Comparison of ENCODE assay signal across 17 cellular contexts in genomic region chr3:61666615-61667320, GRCh38.
DNase-seq lines count a peak whose midpoint lies in the region; ATAC-seq and TF ChIP-seq lines count a peak whose summit lies in the region.
"Had no signal": no experiment of that assay in that cellular context is flagged by ENCODE, and none has a peak within 500 bp of the region (broad histone marks: within the 10 kb centered on the region; RNA-seq: fewer than 3 reads in every experiment).

No MANE protein-coding gene starts in this region.

- H3K9ac ChIP-seq in DND-41 (ENCODE audit: low read depth, low read length): peak overlapping the region; percentile 17; the same call in 1 of the 2 replicates
- H3K9ac ChIP-seq: SK-N-SH had no signal

- H3K27ac ChIP-seq in DND-41 (ENCODE audit: low read length): peak overlapping the region; percentile 78
- no peak overlapping the region for H3K27ac ChIP-seq in left lung

- TF ChIP-seq CTCF in DND-41 (IDR thresholded peaks at IDR 0.05; ENCODE audit: borderline replicate concordance, extremely low read depth, low read length, poor library complexity, severe bottlenecking): no peak
- TF ChIP-seq CTCF in fibroblast of mammary gland (conservative IDR thresholded peaks at IDR 0.05; ENCODE audit: control insufficient read depth, insufficient read depth, low read depth, low read length): no peak
- no peak for TF ChIP-seq CTCF in left lung (IDR thresholded peaks at IDR 0.05)

- peak; percentile 44 for ATAC-seq in DND-41 (ENCODE audit: insufficient read depth, low read depth)
- ATAC-seq in GM21717 (IDR thresholded peaks at IDR 0.05; ENCODE audit: unreplicated experiment): no peak
- no peak for ATAC-seq in left lung
- ATAC-seq: K562, T-cell had no signal

- intact Hi-C loops in left lung (cut with DNase I): no loop called here

- H3K79me2 ChIP-seq in DND-41 (ENCODE audit: insufficient read depth, low read length): peaks cover 10% of the 10 kb centered on the region; the same call in 1 of the 2 replicates

- H3K4me2 ChIP-seq in DND-41 (ENCODE audit: insufficient read depth, low read length): no peak overlapping the region; the same call in 1 of the 2 replicates
- H3K4me2 ChIP-seq: SK-N-SH had no signal

- no peak overlapping the region for H2AFZ ChIP-seq in DND-41 (ENCODE audit: low read depth, low read length)

- H3K27me3 ChIP-seq in DND-41 (ENCODE audit: insufficient read depth, low read length, poor library complexity) (no peaks in the 10 kb centered on the region), left lung (no peaks in the 10 kb centered on the region)

- DNase-seq in DND-41 (peak; percentile 60), ELR (ENCODE audit: low read depth) (peak; percentile 25), NCI-H69 (lab: John Stamatoyannopoulos, UW) (peak; percentile 59), fibroblast of mammary gland (ENCODE audit: low read depth) (peak; percentile 69), NCI-H1417 treated with DMSO at 0.1 percent for 48 hours (lab: John Stamatoyannopoulos, UW) (no peak), left lung (no peak)
- DNase-seq: AML-193, DMS153, GOT3, NCI-H1048, NCI-H187, NCI-H446, Right ventricle myocardium superior, SK-N-SH, T-cell had no signal

- no peaks in the 10 kb centered on the region for H4K20me1 ChIP-seq in DND-41 (ENCODE audit: insufficient read depth, low read length)

- peaks cover 67% of the 10 kb centered on the region for H3K4me1 ChIP-seq in DND-41 (ENCODE audit: insufficient read depth, low read length)
- H3K4me1 ChIP-seq in left lung: peaks cover 0 to 5% of the 10 kb centered on the region in 2 donors

- no peaks in the 10 kb centered on the region for H3K36me3 ChIP-seq in DND-41 (ENCODE audit: insufficient read depth, low read length)
- H3K36me3 ChIP-seq in left lung: no peaks in the 10 kb centered on the region

- H3K9me3 ChIP-seq in DND-41 (ENCODE audit: insufficient read depth, low read length, severe bottlenecking) (no peaks in the 10 kb centered on the region), left lung (no peaks in the 10 kb centered on the region)
- H3K9me3 ChIP-seq: SK-N-SH had no signal

- H3K4me3 ChIP-seq in DND-41 (ENCODE audit: low read depth in 1 of 2, low read length in 2 of 2): no peak overlapping the region
- H3K4me3 ChIP-seq in fibroblast of mammary gland (ENCODE audit: control insufficient read depth, low read depth, low read length): no peak overlapping the region
- no peak overlapping the region for H3K4me3 ChIP-seq in left lung
- H3K4me3 ChIP-seq: K562 had no signal

Comparison
In these comparisons a context has a peak if more than half of its experiments do, and no peak if none do; other contexts are left out.
1. DNase-seq: peak in DND-41 (single experiment), ELR (single experiment), NCI-H69 (single experiment) and fibroblast of mammary gland (single experiment); none in NCI-H1417 treated with DMSO at 0.1 percent for 48 hours (single experiment) and left lung (0 of 2).